ENCODE assay signal across 9 cellular contexts in genomic region chr9:127525426-127526188, GRCh38.
DNase-seq lines count a peak whose midpoint lies in the region; ATAC-seq and TF ChIP-seq lines count a peak whose summit lies in the region.
"Had no signal": no experiment of that assay in that cellular context is flagged by ENCODE, and none has a peak within 500 bp of the region (broad histone marks: within the 10 kb centered on the region; RNA-seq: fewer than 3 reads in every experiment).

No MANE protein-coding gene starts in this region.

- H3K36me3 ChIP-seq in psoas muscle (ENCODE audit: insufficient read depth in 1 of 2, low read depth in 1 of 2), result peaks cover 0 to 16% of the 10 kb centered on the region in 2 donors

- ATAC-seq in psoas muscle, result no peak
- ATAC-seq: right cardiac atrium had no signal

- H3K27ac ChIP-seq in epithelial cell of prostate (peak overlapping the region; percentile 72), psoas muscle (no peak overlapping the region)

- no peak overlapping the region for H3K4me3 ChIP-seq in psoas muscle

- H3K4me1 ChIP-seq in psoas muscle, result peaks cover 15% of the 10 kb centered on the region

- TF ChIP-seq CTCF in psoas muscle (IDR thresholded peaks at IDR 0.05), result peak; percentile 47

- no peaks in the 10 kb centered on the region for H3K27me3 ChIP-seq in psoas muscle (ENCODE audit: insufficient read depth in 3 of 3, low read length in 2 of 3)

- WGBS in psoas muscle, 3 donors, result 79 to 88% (median 81%) methylated on average over 8 of the region's 8 CpGs

- peaks cover 9% of the 10 kb centered on the region for H3K9me3 ChIP-seq in psoas muscle

- DNase-seq in NCI-H2227 (lab: John Stamatoyannopoulos, UW; ENCODE audit: unreplicated experiment), result peak; percentile 9
- no peak for DNase-seq in NCI-H2227 treated with DMSO at 0.1 percent for 48 hours (lab: John Stamatoyannopoulos, UW)
- peak; percentile 64 for DNase-seq in OCI-M1 (lab: John Stamatoyannopoulos, UW)
- DNase-seq in epithelial cell of prostate (ENCODE audit: low read depth, low spot score), result no peak
- DNase-seq in psoas muscle, result no peak
- no peak for DNase-seq in ecto neural progenitor cell (ENCODE audit: low spot score)
- no peak for DNase-seq in NCI-H1105 treated with DMSO at 0.1 percent for 48 hours (lab: John Stamatoyannopoulos, UW)
- no peak for DNase-seq in activated effector memory CD4-positive, alpha-beta T cell treated with Interleukin-2 at 50 U/mL for 16 hours

- intact Hi-C loops in psoas muscle (cut with DNase I), result no loop called here

Comparison
In these comparisons a context has a peak if more than half of its experiments do, and no peak if none do; other contexts are left out.
1. DNase-seq: peak in NCI-H2227 (single experiment) and OCI-M1 (single experiment); none in NCI-H2227 treated with DMSO at 0.1 percent for 48 hours (single experiment), epithelial cell of prostate (single experiment), psoas muscle (0 of 2), ecto neural progenitor cell (single experiment), NCI-H1105 treated with DMSO at 0.1 percent for 48 hours (single experiment) and activated effector memory CD4-positive, alpha-beta T cell treated with Interleukin-2 at 50 U/mL for 16 hours (single experiment).